In genomic region chr6:31169123-31169857, GRCh38 we compare ENCODE assay signal across 1 cellular context.
TF ChIP-seq lines count a peak whose summit lies in the region.

No MANE protein-coding gene starts in this region.

TF ChIP-seq in H1, 55 proteins besides CTCF, POLR2A, EP300 and RAD21:
- TF ChIP-seq PHF8 (conservative IDR thresholded peaks at IDR 0.05; ENCODE audit: low read depth, low read length) (0 out of 2 replicates have a peak, but pooled peaks have one; percentile 14), RFX5 (IDR thresholded peaks at IDR 0.05; ENCODE audit: borderline replicate concordance, low read depth, low read length) (no peak)
